Comparison of ENCODE assay signal across 12 cellular contexts in the genomic region with DNA sequence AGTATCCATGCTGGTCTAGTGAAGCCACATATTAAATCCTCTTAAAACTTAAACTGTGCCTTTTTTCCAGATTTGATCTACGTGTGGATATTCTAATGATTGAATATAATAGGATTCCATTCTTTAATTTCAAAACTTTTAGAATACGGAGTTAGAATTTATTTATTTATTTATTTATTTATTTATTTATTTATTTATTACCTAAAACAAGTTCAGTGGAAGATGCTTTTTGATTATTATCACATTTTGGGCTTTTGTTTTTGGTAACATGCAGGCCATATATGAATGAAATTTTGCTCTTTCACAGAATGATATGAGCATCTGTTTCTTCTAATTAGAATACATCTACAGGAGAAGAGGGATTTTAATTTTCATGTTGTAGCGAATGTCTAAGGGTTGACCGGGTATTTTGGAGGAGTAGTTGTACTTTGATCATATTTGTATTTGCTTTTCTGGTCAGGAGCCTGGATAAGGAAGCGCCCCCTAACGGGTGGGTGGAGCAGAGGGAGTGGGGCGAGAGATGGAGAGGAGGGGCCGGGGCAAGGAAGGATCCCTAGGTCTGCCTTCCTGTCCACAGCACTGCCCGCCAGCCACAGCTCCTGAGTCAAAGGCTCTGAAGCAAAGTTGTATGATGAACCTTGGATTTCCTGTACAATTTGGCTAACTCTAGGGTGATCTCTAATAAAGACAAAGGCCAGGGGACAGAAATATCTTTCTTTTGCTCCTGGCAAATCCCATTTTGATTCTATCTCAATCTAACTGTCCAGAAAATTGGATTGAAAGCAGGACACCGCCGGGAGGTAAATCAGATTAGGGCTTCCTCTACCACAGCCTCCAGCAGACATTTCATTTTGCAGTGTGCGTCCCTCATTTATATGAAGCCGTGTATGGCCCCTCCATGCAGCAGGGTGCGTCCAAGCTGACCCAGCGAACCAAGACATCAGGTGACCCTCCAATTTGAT.
DNase-seq lines count a peak whose midpoint lies in the region; TF ChIP-seq lines count a peak whose summit lies in the region.
"Had no signal": no experiment of that assay in that cellular context is flagged by ENCODE, and none has a peak within 500 bp of the region (broad histone marks: within the 10 kb centered on the region; RNA-seq: fewer than 3 reads in every experiment).

No MANE protein-coding gene starts in this region.

- H3K79me2 ChIP-seq in OCI-LY3 (ENCODE audit: low read length): no peaks in the 10 kb centered on the region

- H3K9ac ChIP-seq in OCI-LY3 (ENCODE audit: low read length): no peak overlapping the region
- H3K9ac ChIP-seq: KMS-11 had no signal

- H3K27me3 Mint-ChIP-seq in endothelial cell (ENCODE audit: unreplicated experiment) (peaks cover 2% of the 10 kb centered on the region), progenitor cell of endocrine pancreas (no peaks in the 10 kb centered on the region)

- no peak overlapping the region for H3K4me2 ChIP-seq in OCI-LY3 (ENCODE audit: low read length)
- H3K4me2 ChIP-seq: KMS-11 had no signal

- peak; percentile 40 for TF ChIP-seq CTCF in OCI-LY3 (IDR thresholded peaks at IDR 0.05; ENCODE audit: low read depth, low read length)
- peak; percentile 50 for TF ChIP-seq CTCF in endothelial cell (IDR thresholded peaks at IDR 0.05; ENCODE audit: unreplicated experiment)
- peak; percentile 40 for TF ChIP-seq CTCF in progenitor cell of endocrine pancreas (IDR thresholded peaks at IDR 0.05; ENCODE audit: unreplicated experiment)

- no peak overlapping the region for H3K4me3 Mint-ChIP-seq in endothelial cell (ENCODE audit: unreplicated experiment)
- H3K4me3 Mint-ChIP-seq in progenitor cell of endocrine pancreas (ENCODE audit: low read depth): no peak overlapping the region

- H3K36me3 ChIP-seq in OCI-LY3 (replicated peaks; ENCODE audit: low read depth, low read length): no peaks in the 10 kb centered on the region

- H3K4me1 Mint-ChIP-seq in endothelial cell (ENCODE audit: unreplicated experiment): no peaks in the 10 kb centered on the region
- H3K4me1 Mint-ChIP-seq in progenitor cell of endocrine pancreas (ENCODE audit: low read depth): peaks cover 43% of the 10 kb centered on the region

- no peaks in the 10 kb centered on the region for H3K9me3 Mint-ChIP-seq in endothelial cell (ENCODE audit: unreplicated experiment)
- H3K9me3 Mint-ChIP-seq in progenitor cell of endocrine pancreas (ENCODE audit: low read depth): no peaks in the 10 kb centered on the region

- H3K27ac Mint-ChIP-seq in endothelial cell (ENCODE audit: unreplicated experiment): no peak overlapping the region
- no peak overlapping the region for H3K27ac Mint-ChIP-seq in progenitor cell of endocrine pancreas

- H3K36me3 Mint-ChIP-seq in endothelial cell (ENCODE audit: low read depth, unreplicated experiment) (no peaks in the 10 kb centered on the region), progenitor cell of endocrine pancreas (ENCODE audit: insufficient read depth) (peaks cover 1% of the 10 kb centered on the region)

- no peak overlapping the region for H3K4me3 ChIP-seq in OCI-LY3 (ENCODE audit: low read length)

- no peaks in the 10 kb centered on the region for H3K9me3 ChIP-seq in OCI-LY3 (ENCODE audit: insufficient read depth, low read length)

- DNase-seq in DMS53 (lab: John Stamatoyannopoulos, UW): peak; percentile 15
- DNase-seq in DMS53 treated with DMSO at 0.1 percent for 48 hours (lab: John Stamatoyannopoulos, UW; ENCODE audit: unreplicated experiment): no peak
- DNase-seq in endothelial cell (ENCODE audit: low spot score): peak; percentile 63
- DNase-seq in progenitor cell of endocrine pancreas (ENCODE audit: low spot score, unreplicated experiment): no peak
- DNase-seq in dedifferentiated amniotic fluid mesenchymal stem cell (ENCODE audit: extremely low spot score): no peak
- DNase-seq in foreskin melanocyte: no peak
- DNase-seq in activated CD4-positive, alpha-beta T cell treated with anti-CD3 and anti-CD28 coated beads, Interleukin-2, amount 50 U/mL, for 1 hour: no peak
- DNase-seq: activated effector memory CD4-positive, alpha-beta T cell treated with anti-CD3 and anti-CD28 coated beads, Interleukin-2, amount 50 U/mL, for 16 hours; effector CD8-positive, alpha-beta T cell; NCI-H510A had no signal

- H4K20me1 ChIP-seq in OCI-LY3 (ENCODE audit: insufficient read depth, low read length): no peaks in the 10 kb centered on the region

- H2AFZ ChIP-seq in OCI-LY3 (ENCODE audit: low read depth, low read length): no peak overlapping the region

- 0 out of 2 replicates have a peak, but pooled peaks cover 6% of the 10 kb centered on the region for H3K27me3 ChIP-seq in OCI-LY3 (ENCODE audit: low read depth, low read length)

- no peaks in the 10 kb centered on the region for H3K4me1 ChIP-seq in OCI-LY3 (ENCODE audit: low read length)

- H3K27ac ChIP-seq in OCI-LY3 (ENCODE audit: low read length): no peak overlapping the region
- H3K27ac ChIP-seq: KMS-11 had no signal

Comparison
In these comparisons a context has a peak if more than half of its experiments do, and no peak if none do; other contexts are left out.
1. DNase-seq: peak in DMS53 (single experiment) and endothelial cell (single experiment); none in DMS53 treated with DMSO at 0.1 percent for 48 hours (single experiment), progenitor cell of endocrine pancreas (single experiment), dedifferentiated amniotic fluid mesenchymal stem cell (single experiment), foreskin melanocyte (single experiment) and activated CD4-positive, alpha-beta T cell treated with anti-CD3 and anti-CD28 coated beads, Interleukin-2, amount 50 U/mL, for 1 hour (single experiment).
2. Peak in every context shown above with its lines, with median percentiles within 50 percentile points of each other: CTCF ChIP-seq.